ENCODE assay signal across 1 cellular context in genomic region chr6:146990284-146990683, GRCh38.
TF ChIP-seq lines count a peak whose summit lies in the region.

No MANE protein-coding gene starts in this region.

TF ChIP-seq in A549, 52 proteins besides CTCF, POLR2A, EP300 and RAD21 (continued from another document):
- no peak for TF ChIP-seq TP53 (CRISPR knock-in tag; IDR thresholded peaks at IDR 0.05)
TF ChIP-seq in A549: peak in this region for 3.
